ENCODE assay signal across 27 cellular contexts in the genomic region with DNA sequence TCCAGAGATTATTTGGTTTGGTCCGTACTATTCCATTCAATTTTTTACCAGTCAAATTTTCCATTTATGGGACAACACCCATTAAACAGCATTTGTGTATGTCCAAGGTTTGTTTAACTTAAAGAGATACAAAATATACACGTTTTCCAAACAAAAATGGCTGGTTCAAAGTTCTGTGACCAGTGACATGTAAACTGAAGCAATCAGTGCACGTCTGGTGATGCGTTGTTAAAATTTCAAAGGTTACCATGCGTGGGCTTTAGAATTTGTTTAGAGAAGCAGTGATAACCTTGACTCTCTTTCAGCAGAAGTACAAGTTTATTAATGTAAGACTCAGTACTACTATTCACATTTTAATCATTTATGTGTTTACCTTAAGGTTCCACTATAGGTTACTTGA. TPM values are rescaled to one million over a fixed set of nuclear protein-coding genes. Genes with fewer than 3 reads are reported as not detected.
DNase-seq lines count a peak whose midpoint lies in the region; ATAC-seq and TF ChIP-seq lines count a peak whose summit lies in the region.
"Had no signal": no experiment of that assay in that cellular context is flagged by ENCODE, and none has a peak within 500 bp of the region (broad histone marks: within the 10 kb centered on the region; RNA-seq: fewer than 3 reads in every experiment).

No MANE protein-coding gene starts in this region.

- peak; percentile 23 to 33 for TF ChIP-seq RAD21 in liver (IDR thresholded peaks at IDR 0.05)

- H3K27me3 ChIP-seq in liver (ENCODE audit: control insufficient read depth in 4 of 4, insufficient read depth in 4 of 4, low read length in 3 of 4) = no peaks in the 10 kb centered on the region
- H3K27me3 ChIP-seq: BE2C, BLaER1 had no signal

- no peaks in the 10 kb centered on the region for H3K9me3 ChIP-seq in liver (ENCODE audit: control insufficient read depth in 4 of 4, low read length in 3 of 4)
- H3K9me3 ChIP-seq: BE2C, BLaER1 had no signal

- H3K4me3 ChIP-seq in liver (ENCODE audit: low read depth in 1 of 3, low read length in 3 of 3) = no peak overlapping the region
- H3K4me3 ChIP-seq: BLaER1, GM12878 had no signal

- H3K4me1 ChIP-seq in liver (ENCODE audit: control insufficient read depth in 4 of 4, insufficient read depth in 4 of 4, low read length in 3 of 4) = peaks cover 4 to 68% (median 46%) of the 10 kb centered on the region in 4 donors
- H3K4me1 ChIP-seq: BE2C, BLaER1 had no signal

- no peak for TF ChIP-seq CTCF in liver (IDR thresholded peaks at IDR 0.05; ENCODE audit: low read depth, low read length, missing input control)

- peak overlapping the region in 1 of 2 donors; percentile 29 for H3K9ac ChIP-seq in liver (ENCODE audit: low read depth in 1 of 2, low read length in 2 of 2)
- H3K9ac ChIP-seq: BLaER1 had no signal

- H3K27ac Mint-ChIP-seq in activated naive CD8-positive, alpha-beta T cell treated with anti-CD3 and anti-CD28 coated beads, Interleukin-2, amount 50 U/mL, for 24 hours = no peak overlapping the region
- H3K27ac Mint-ChIP-seq: CD14-positive monocyte; CD4-positive, alpha-beta memory T cell; CD4-positive, CD25-positive, alpha-beta regulatory T cell; CD8-positive, alpha-beta memory T cell had no signal

- H3K9me3 Mint-ChIP-seq in activated naive CD8-positive, alpha-beta T cell treated with anti-CD3 and anti-CD28 coated beads, Interleukin-2, amount 50 U/mL, for 24 hours = no peaks in the 10 kb centered on the region
- H3K9me3 Mint-ChIP-seq: CD14-positive monocyte; CD4-positive, CD25-positive, alpha-beta regulatory T cell; CD8-positive, alpha-beta memory T cell had no signal

- ATAC-seq in left lobe of liver = peak; percentile 24
- ATAC-seq in HG02588 (IDR thresholded peaks at IDR 0.05; ENCODE audit: unreplicated experiment) = no peak
- no peak for ATAC-seq in activated naive CD8-positive, alpha-beta T cell treated with anti-CD3 and anti-CD28 coated beads, Interleukin-2, amount 50 U/mL, for 24 hours
- ATAC-seq: GM12878 had no signal

- H3K36me3 ChIP-seq in liver (ENCODE audit: control insufficient read depth in 4 of 4, insufficient read depth in 3 of 4, low read depth in 1 of 4, low read length in 3 of 4) = no peaks in the 10 kb centered on the region
- H3K36me3 ChIP-seq: BE2C, BLaER1 had no signal

- no peak overlapping the region for H3K4me3 Mint-ChIP-seq in activated naive CD8-positive, alpha-beta T cell treated with anti-CD3 and anti-CD28 coated beads, Interleukin-2, amount 50 U/mL, for 24 hours
- H3K4me3 Mint-ChIP-seq: CD14-positive monocyte; CD4-positive, alpha-beta memory T cell; CD4-positive, CD25-positive, alpha-beta regulatory T cell; CD8-positive, alpha-beta memory T cell had no signal

- H3K27me3 Mint-ChIP-seq in activated naive CD8-positive, alpha-beta T cell treated with anti-CD3 and anti-CD28 coated beads, Interleukin-2, amount 50 U/mL, for 24 hours = peaks cover 5% of the 10 kb centered on the region
- H3K27me3 Mint-ChIP-seq: CD8-positive, alpha-beta memory T cell had no signal

- no peaks in the 10 kb centered on the region for H3K4me1 Mint-ChIP-seq in activated naive CD8-positive, alpha-beta T cell treated with anti-CD3 and anti-CD28 coated beads, Interleukin-2, amount 50 U/mL, for 24 hours
- H3K4me1 Mint-ChIP-seq: CD14-positive monocyte; CD4-positive, alpha-beta memory T cell; CD4-positive, CD25-positive, alpha-beta regulatory T cell; CD8-positive, alpha-beta memory T cell had no signal

- WGBS in liver = 24% methylated on average over 5 of the region's 5 CpGs

- no peaks in the 10 kb centered on the region for H3K36me3 Mint-ChIP-seq in activated naive CD8-positive, alpha-beta T cell treated with anti-CD3 and anti-CD28 coated beads, Interleukin-2, amount 50 U/mL, for 24 hours (ENCODE audit: low read depth)
- H3K36me3 Mint-ChIP-seq: CD14-positive monocyte; CD4-positive, alpha-beta memory T cell; CD4-positive, CD25-positive, alpha-beta regulatory T cell; CD8-positive, alpha-beta memory T cell had no signal

- H3K27ac ChIP-seq in liver (ENCODE audit: low read depth in 1 of 2, low read length in 2 of 2) = peak overlapping the region; percentile 53 to 79
- H3K27ac ChIP-seq: BLaER1 had no signal

- peak; percentile 59 for DNase-seq in left lobe of liver (ENCODE audit: low spot score)
- no peak for DNase-seq in RKO (ENCODE audit: low spot score)
- DNase-seq in activated naive CD8-positive, alpha-beta T cell treated with anti-CD3 and anti-CD28 coated beads, Interleukin-2, amount 50 U/mL, for 24 hours = no peak
- DNase-seq: 8988T; ACHN; BE2C; C1 segment of cervical spinal cord; CD4-positive, alpha-beta memory T cell; CD4-positive, CD25-positive, alpha-beta regulatory T cell; CD8-positive, alpha-beta memory T cell; COR-L47; DMS 273 treated with DMSO at 0.1 percent for 48 hours; DMS153; DMS53; DMS79; DND-41; EL; GDM1 had no signal

TF ChIP-seq in liver, 16 proteins besides CTCF, POLR2A, EP300 and RAD21:
- peak; percentile 62 for TF ChIP-seq FOXA1 (IDR thresholded peaks at IDR 0.05)
- peak; percentile 82 to 96 for TF ChIP-seq HNF4A (conservative IDR thresholded peaks at IDR 0.05)
- TF ChIP-seq RXRA (IDR thresholded peaks at IDR 0.05) = peak; percentile 59 to 90
- peak in 1 of 2 donors; percentile 77 for TF ChIP-seq JUND (IDR thresholded peaks at IDR 0.05)
- TF ChIP-seq, protein P1, sequence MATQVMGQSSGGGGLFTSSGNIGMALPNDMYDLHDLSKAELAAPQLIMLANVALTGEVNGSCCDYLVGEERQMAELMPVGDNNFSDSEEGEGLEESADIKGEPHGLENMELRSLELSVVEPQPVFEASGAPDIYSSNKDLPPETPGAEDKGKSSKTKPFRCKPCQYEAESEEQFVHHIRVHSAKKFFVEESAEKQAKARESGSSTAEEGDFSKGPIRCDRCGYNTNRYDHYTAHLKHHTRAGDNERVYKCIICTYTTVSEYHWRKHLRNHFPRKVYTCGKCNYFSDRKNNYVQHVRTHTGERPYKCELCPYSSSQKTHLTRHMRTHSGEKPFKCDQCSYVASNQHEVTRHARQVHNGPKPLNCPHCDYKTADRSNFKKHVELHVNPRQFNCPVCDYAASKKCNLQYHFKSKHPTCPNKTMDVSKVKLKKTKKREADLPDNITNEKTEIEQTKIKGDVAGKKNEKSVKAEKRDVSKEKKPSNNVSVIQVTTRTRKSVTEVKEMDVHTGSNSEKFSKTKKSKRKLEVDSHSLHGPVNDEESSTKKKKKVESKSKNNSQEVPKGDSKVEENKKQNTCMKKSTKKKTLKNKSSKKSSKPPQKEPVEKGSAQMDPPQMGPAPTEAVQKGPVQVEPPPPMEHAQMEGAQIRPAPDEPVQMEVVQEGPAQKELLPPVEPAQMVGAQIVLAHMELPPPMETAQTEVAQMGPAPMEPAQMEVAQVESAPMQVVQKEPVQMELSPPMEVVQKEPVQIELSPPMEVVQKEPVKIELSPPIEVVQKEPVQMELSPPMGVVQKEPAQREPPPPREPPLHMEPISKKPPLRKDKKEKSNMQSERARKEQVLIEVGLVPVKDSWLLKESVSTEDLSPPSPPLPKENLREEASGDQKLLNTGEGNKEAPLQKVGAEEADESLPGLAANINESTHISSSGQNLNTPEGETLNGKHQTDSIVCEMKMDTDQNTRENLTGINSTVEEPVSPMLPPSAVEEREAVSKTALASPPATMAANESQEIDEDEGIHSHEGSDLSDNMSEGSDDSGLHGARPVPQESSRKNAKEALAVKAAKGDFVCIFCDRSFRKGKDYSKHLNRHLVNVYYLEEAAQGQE (IDR thresholded peaks at IDR 0.05) = peak; percentile 63
- peak; percentile 68 for TF ChIP-seq SP1 (IDR thresholded peaks at IDR 0.05)
- peak; percentile 79 for TF ChIP-seq FOXA2 (IDR thresholded peaks at IDR 0.05)
- no peak for TF ChIP-seq NR2F2 (IDR thresholded peaks at IDR 0.05)
- peak in 1 of 2 donors; percentile 84 for TF ChIP-seq EGR1 (IDR thresholded peaks at IDR 0.05; ENCODE audit: low read depth in 2 of 2)
- TF ChIP-seq, protein P2, sequence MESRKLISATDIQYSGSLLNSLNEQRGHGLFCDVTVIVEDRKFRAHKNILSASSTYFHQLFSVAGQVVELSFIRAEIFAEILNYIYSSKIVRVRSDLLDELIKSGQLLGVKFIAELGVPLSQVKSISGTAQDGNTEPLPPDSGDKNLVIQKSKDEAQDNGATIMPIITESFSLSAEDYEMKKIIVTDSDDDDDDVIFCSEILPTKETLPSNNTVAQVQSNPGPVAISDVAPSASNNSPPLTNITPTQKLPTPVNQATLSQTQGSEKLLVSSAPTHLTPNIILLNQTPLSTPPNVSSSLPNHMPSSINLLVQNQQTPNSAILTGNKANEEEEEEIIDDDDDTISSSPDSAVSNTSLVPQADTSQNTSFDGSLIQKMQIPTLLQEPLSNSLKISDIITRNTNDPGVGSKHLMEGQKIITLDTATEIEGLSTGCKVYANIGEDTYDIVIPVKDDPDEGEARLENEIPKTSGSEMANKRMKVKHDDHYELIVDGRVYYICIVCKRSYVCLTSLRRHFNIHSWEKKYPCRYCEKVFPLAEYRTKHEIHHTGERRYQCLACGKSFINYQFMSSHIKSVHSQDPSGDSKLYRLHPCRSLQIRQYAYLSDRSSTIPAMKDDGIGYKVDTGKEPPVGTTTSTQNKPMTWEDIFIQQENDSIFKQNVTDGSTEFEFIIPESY (IDR thresholded peaks at IDR 0.05) = peak; percentile 85
- peak in 1 of 2 donors; percentile 11 for TF ChIP-seq GABPA (IDR thresholded peaks at IDR 0.05 in 1 of 2, conservative IDR thresholded peaks at IDR 0.05 in 1 of 2)
- TF ChIP-seq, protein P3, sequence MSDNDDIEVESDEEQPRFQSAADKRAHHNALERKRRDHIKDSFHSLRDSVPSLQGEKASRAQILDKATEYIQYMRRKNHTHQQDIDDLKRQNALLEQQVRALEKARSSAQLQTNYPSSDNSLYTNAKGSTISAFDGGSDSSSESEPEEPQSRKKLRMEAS (IDR thresholded peaks at IDR 0.05) = peak; percentile 66
- peak; percentile 94 for TF ChIP-seq YY1 (IDR thresholded peaks at IDR 0.05)
- TF ChIP-seq HNF4G (IDR thresholded peaks at IDR 0.05) = peak; percentile 47
- no peak for TF ChIP-seq TAF1 (conservative IDR thresholded peaks at IDR 0.05)
- TF ChIP-seq, protein P4, sequence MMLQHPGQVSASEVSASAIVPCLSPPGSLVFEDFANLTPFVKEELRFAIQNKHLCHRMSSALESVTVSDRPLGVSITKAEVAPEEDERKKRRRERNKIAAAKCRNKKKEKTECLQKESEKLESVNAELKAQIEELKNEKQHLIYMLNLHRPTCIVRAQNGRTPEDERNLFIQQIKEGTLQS (IDR thresholded peaks at IDR 0.05) = no peak

RNA-seq across cellular contexts. Expression of a gene that starts 25.2 kb away (rescaled TPM):
- total RNA-seq in left lobe of liver (99,767 TPM), liver (over 10,000 TPM; 37,224 to 59,987 TPM)
- polyA plus RNA-seq in liver = over 10,000 TPM; 33,161 to 33,802 TPM
- total RNA-seq: A673; CD4-positive, alpha-beta memory T cell; CD4-positive, CD25-positive, alpha-beta regulatory T cell; CD8-positive, alpha-beta memory T cell; Daoy; G401 had no signal
- polyA plus RNA-seq: AG04450; CD14-positive monocyte; CD4-positive, alpha-beta memory T cell; CD4-positive, CD25-positive, alpha-beta regulatory T cell; CD8-positive, alpha-beta memory T cell had no signal

RNA-seq across cellular contexts. Expression of a gene that starts 57.1 kb away (rescaled TPM):
- total RNA-seq in left lobe of liver (3.3 TPM), liver (1,000 to 10,000 TPM in 1 of 2 donors, 1 to 10 TPM in 1; 1.0 to 3,875 TPM)
- polyA plus RNA-seq in liver = 1 to 10 TPM; 2.2 to 9.1 TPM
- total RNA-seq: A673; CD4-positive, alpha-beta memory T cell; CD4-positive, CD25-positive, alpha-beta regulatory T cell; CD8-positive, alpha-beta memory T cell; G401 had no signal
- polyA plus RNA-seq: CD14-positive monocyte; CD4-positive, alpha-beta memory T cell; CD4-positive, CD25-positive, alpha-beta regulatory T cell; CD8-positive, alpha-beta memory T cell; GM12878 had no signal
